In the genomic region with DNA sequence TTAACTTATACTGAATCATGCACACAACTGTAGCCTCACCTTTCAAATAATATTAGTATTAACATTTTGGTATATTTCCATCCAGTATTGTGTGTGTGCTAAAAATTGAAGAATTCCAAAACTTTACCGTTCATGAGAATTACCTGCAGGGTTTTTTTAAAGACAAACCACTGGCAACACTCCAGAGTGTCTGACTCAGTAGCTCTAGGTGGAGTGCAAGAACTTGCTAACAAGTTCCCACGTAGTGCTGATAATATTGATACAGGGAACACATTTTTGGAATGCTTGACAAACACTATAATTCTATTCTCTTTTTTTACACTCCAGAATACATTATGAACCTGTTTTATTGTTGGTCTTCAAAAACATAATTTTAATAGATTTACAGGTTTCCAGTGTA, we compare ENCODE assay signal across 22 cellular contexts. TPM values are rescaled to one million over a fixed set of nuclear protein-coding genes. Genes with fewer than 3 reads are reported as not detected.
A peak's percentile ranks its signal among the peaks of the same experiment; 100 is the strongest.
DNase-seq lines count a peak whose midpoint lies in the region; FAIRE-seq and TF ChIP-seq lines count a peak whose summit lies in the region.
"Had no signal": no experiment of that assay in that cellular context is flagged by ENCODE, and none has a peak within 500 bp of the region (broad histone marks: within the 10 kb centered on the region; RNA-seq: fewer than 3 reads in every experiment).

No MANE protein-coding gene starts in this region.

- POLR2A ChIA-PET in RWPE1 (lab: Yijun Ruan, JAX; ENCODE audit: low non-redundant PET) = no interaction called here

- no peaks in the 10 kb centered on the region for H3K79me2 ChIP-seq in keratinocyte (ENCODE audit: control insufficient read depth, insufficient read depth, low read length)
- no peaks in the 10 kb centered on the region for H3K79me2 ChIP-seq in Karpas-422 (ENCODE audit: low read length)

- no peak overlapping the region for H2AFZ ChIP-seq in keratinocyte (ENCODE audit: control insufficient read depth, low read length)
- no peak overlapping the region for H2AFZ ChIP-seq in Karpas-422 (ENCODE audit: low read length)

- no peak overlapping the region for H3K9ac ChIP-seq in keratinocyte (ENCODE audit: control insufficient read depth, extremely low read depth, insufficient read depth, low read length)
- H3K9ac ChIP-seq in Karpas-422 (ENCODE audit: low read length) = no peak overlapping the region

- H3K9me2 ChIP-seq in Karpas-422 (replicated peaks; ENCODE audit: insufficient read depth, low read length) = no peaks in the 10 kb centered on the region

- H3K27ac ChIP-seq in RWPE1 = no peak overlapping the region
- no peak overlapping the region for H3K27ac ChIP-seq in keratinocyte (ENCODE audit: control insufficient read depth, insufficient read depth, low read length)
- no peak overlapping the region for H3K27ac ChIP-seq in Karpas-422 (ENCODE audit: low read length)
- H3K27ac ChIP-seq in SJCRH30 = no peak overlapping the region

- DNase-seq in RWPE1 (ENCODE audit: low spot score) = peak; percentile 20
- DNase-seq in bronchial epithelial cell (ENCODE audit: low read depth) = peak; percentile 74
- no peak for DNase-seq in keratinocyte (ENCODE audit: low read depth, low spot score)
- no peak for DNase-seq in Karpas-422
- no peak for DNase-seq in SJCRH30
- DNase-seq in EL = no peak
- DNase-seq: ACHN; BE2C; C1 segment of cervical spinal cord; CD4-positive, CD25-positive, alpha-beta regulatory T cell; CD8-positive, alpha-beta memory T cell; COR-L47; DMS 273 treated with DMSO at 0.1 percent for 48 hours; DMS53; DND-41; H9 had no signal

- CTCF ChIA-PET in RWPE1 (lab: Yijun Ruan, JAX) = interaction anchor here (0.6 to 0.9 kb wide), 2 partner anchors 85 to 683 kb away, joined by 3 read pairs; no protein-coding TSS in a partner anchor

- no peaks in the 10 kb centered on the region for H4K20me1 ChIP-seq in keratinocyte (ENCODE audit: control insufficient read depth, extremely low read depth, insufficient read depth, low read length)
- H4K20me1 ChIP-seq in Karpas-422 (ENCODE audit: insufficient read depth, low read depth, low read length) = no peaks in the 10 kb centered on the region

- no peak for FAIRE-seq in bronchial epithelial cell (lab: Jason Lieb, UNC)
- peak; percentile 65 for FAIRE-seq in keratinocyte (lab: Jason Lieb, UNC)
- FAIRE-seq: A204.1, G401.6, GM12891, GM19239, H1, HTR-8/SVneo had no signal

- H3K4me2 ChIP-seq in keratinocyte (ENCODE audit: control insufficient read depth, extremely low read depth, insufficient read depth, low read depth, low read length) (no peak overlapping the region), Karpas-422 (ENCODE audit: low read depth, low read length, poor library complexity, severe bottlenecking) (no peak overlapping the region)

- H3K4me1 ChIP-seq in keratinocyte (ENCODE audit: control insufficient read depth, extremely low read depth, insufficient read depth, low read length) (peaks cover 26% of the 10 kb centered on the region), Karpas-422 (ENCODE audit: low read length) (no peaks in the 10 kb centered on the region), SJCRH30 (no peaks in the 10 kb centered on the region)
- H3K4me1 ChIP-seq: BE2C had no signal

- no peak for TF ChIP-seq CTCF in RWPE1 (conservative IDR thresholded peaks at IDR 0.05; ENCODE audit: low read depth)
- TF ChIP-seq CTCF in bronchial epithelial cell (IDR thresholded peaks at IDR 0.05; ENCODE audit: insufficient read depth, low read length, severe bottlenecking) = no peak
- no peak for TF ChIP-seq CTCF in keratinocyte (optimal IDR thresholded peaks at IDR 0.05 in 1 of 3, IDR thresholded peaks at IDR 0.05 in 1 of 3, conservative IDR thresholded peaks at IDR 0.05 in 1 of 3; ENCODE audit: extremely low read depth in 1 of 3, insufficient read depth in 2 of 3, low read length in 3 of 3)

- no peaks in the 10 kb centered on the region for H3K9me1 ChIP-seq in keratinocyte (ENCODE audit: control insufficient read depth, extremely low read depth, insufficient read depth, low read length)

- no peaks in the 10 kb centered on the region for H3K36me3 ChIP-seq in bronchial epithelial cell (ENCODE audit: control insufficient read depth, insufficient read depth, low read length)
- no peaks in the 10 kb centered on the region for H3K36me3 ChIP-seq in keratinocyte (ENCODE audit: control insufficient read depth in 2 of 2, extremely low read depth in 1 of 2, insufficient read depth in 2 of 2, low read length in 2 of 2)
- no peaks in the 10 kb centered on the region for H3K36me3 ChIP-seq in Karpas-422 (ENCODE audit: insufficient read depth, low read length)
- H3K36me3 ChIP-seq in SJCRH30 = no peaks in the 10 kb centered on the region
- H3K36me3 ChIP-seq: BE2C had no signal

- dilution Hi-C loops in keratinocyte (cut with MboI; ENCODE audit: extremely low pct_ligation_motif_present, low sequenced_read_pairs) = no loop called here

- H3K4me3 ChIP-seq in bronchial epithelial cell (ENCODE audit: low read depth, low read length) (no peak overlapping the region), keratinocyte (ENCODE audit: control insufficient read depth in 2 of 3, extremely low read depth in 1 of 3, insufficient read depth in 2 of 3, low read depth in 1 of 3, low read length in 3 of 3) (no peak overlapping the region), Karpas-422 (ENCODE audit: low read length) (no peak overlapping the region), SJCRH30 (no peak overlapping the region)

- H3K27me3 ChIP-seq in bronchial epithelial cell (ENCODE audit: control insufficient read depth, insufficient read depth, low read length) (no peaks in the 10 kb centered on the region), keratinocyte (ENCODE audit: control insufficient read depth, extremely low read depth, insufficient read depth, low read length) (no peaks in the 10 kb centered on the region), Karpas-422 (ENCODE audit: low read length) (no peaks in the 10 kb centered on the region), SJCRH30 (peaks cover 3% of the 10 kb centered on the region; the same call in 1 of the 2 replicates)
- H3K27me3 ChIP-seq: BE2C had no signal

- H3K9me3 ChIP-seq in keratinocyte (ENCODE audit: control insufficient read depth, low read depth, low read length) (no peaks in the 10 kb centered on the region), Karpas-422 (ENCODE audit: low read length) (no peaks in the 10 kb centered on the region), SJCRH30 (replicated peaks) (no peaks in the 10 kb centered on the region; the same call in 1 of the 2 replicates)
- H3K9me3 ChIP-seq: BE2C had no signal

RNA-seq across cellular contexts. Expression of a gene that starts 27.7 kb away (rescaled TPM):
- not detected in 2 replicates for total RNA-seq in bronchial epithelial cell
- 0.08 TPM in 1 of 3 replicates, not detected in the others for polyA plus RNA-seq in keratinocyte
- polyA plus RNA-seq in keratinocyte (2011; ENCODE audit: low read depth) = 0.12 TPM
- polyA plus RNA-seq in keratinocyte (2011; cell fraction: cytosol; rRNA removed) = not detected in 2 replicates
- polyA plus RNA-seq in keratinocyte (2011; cell fraction: nucleus; rRNA removed) = 0.07 and 0.08 TPM in 2 replicates
- polyA plus RNA-seq in keratinocyte (2012; ENCODE audit: low replicate concordance) = 0.27 TPM in 1 of 2 replicates, not detected in the other
- polyA minus RNA-seq in keratinocyte = not detected in 3 replicates
- not detected for polyA minus RNA-seq in keratinocyte (2011; cell fraction: cytosol; rRNA and poly(A)+ RNA removed)
- not detected in 2 replicates for polyA minus RNA-seq in keratinocyte (2011; cell fraction: nucleus; rRNA and poly(A)+ RNA removed)
- total RNA-seq in Karpas-422 (2014; rRNA removed; shearing (Covaris generic); ENCODE audit: low replicate concordance) = not detected in 2 replicates
- not detected in 2 replicates for total RNA-seq in SJCRH30 (2014; rRNA removed; shearing (Covaris generic))
- total RNA-seq: CD4-positive, CD25-positive, alpha-beta regulatory T cell; CD8-positive, alpha-beta memory T cell; H1; H9 had no signal
- polyA plus RNA-seq: CD4-positive, CD25-positive, alpha-beta regulatory T cell; CD8-positive, alpha-beta memory T cell had no signal

Comparison
In these comparisons a context has a peak if more than half of its experiments do, and no peak if none do; other contexts are left out.
1. DNase-seq: peak in RWPE1 (single experiment) and bronchial epithelial cell (single experiment); none in keratinocyte (single experiment), Karpas-422 (single experiment), SJCRH30 (0 of 2) and EL (single experiment).